In the genomic region with DNA sequence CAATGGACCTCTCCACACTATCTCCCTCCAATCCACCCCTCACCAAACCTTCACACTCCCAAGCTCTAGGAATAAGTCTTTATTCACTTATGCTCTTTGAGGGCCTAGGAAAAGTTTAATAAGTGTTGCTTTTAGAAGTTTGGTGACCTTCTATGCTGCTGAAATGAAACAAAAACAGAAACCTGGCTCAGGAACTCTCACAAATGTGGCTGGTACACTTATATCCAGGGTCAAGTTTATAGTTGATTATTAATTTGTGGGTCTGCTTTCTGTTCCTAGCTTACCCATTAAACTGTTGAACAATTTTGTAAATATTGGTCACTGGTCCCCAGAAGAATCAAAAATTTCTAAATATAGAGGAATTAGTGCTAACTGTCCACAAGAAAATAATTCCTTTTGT, we compare ENCODE assay signal across 11 cellular contexts. TPM values are rescaled to one million over a fixed set of nuclear protein-coding genes. Genes with fewer than 3 reads are reported as not detected.
DNase-seq lines count a peak whose midpoint lies in the region; ATAC-seq and TF ChIP-seq lines count a peak whose summit lies in the region.
"Had no signal": no experiment of that assay in that cellular context is flagged by ENCODE, and none has a peak within 500 bp of the region (broad histone marks: within the 10 kb centered on the region; RNA-seq: fewer than 3 reads in every experiment).

No MANE protein-coding gene starts in this region.

- no peak overlapping the region for H3K4me3 ChIP-seq in mucosa of descending colon
- no peak overlapping the region for H3K4me3 ChIP-seq in tibial nerve
- H3K4me3 ChIP-seq: tibial artery had no signal

- no peak for DNase-seq in activated CD8-positive, alpha-beta T cell treated with anti-CD3 and anti-CD28 coated beads, Interleukin-2, amount 10 ng/mL, durations not matched to agents 7 days and 5 days
- no peak for DNase-seq in mucosa of descending colon
- no peak for DNase-seq in tibial nerve (ENCODE audit: low spot score in 2 of 2)
- DNase-seq in HFFc6 = no peak
- no peak for DNase-seq in superior temporal gyrus (ENCODE audit: extremely low spot score)
- DNase-seq: anterior cingulate cortex, NCI-H2081 treated with DMSO at 0.1 percent for 48 hours, tibial artery had no signal

- H3K9me3 ChIP-seq in mucosa of descending colon = no peaks in the 10 kb centered on the region
- no peaks in the 10 kb centered on the region for H3K9me3 ChIP-seq in tibial nerve
- H3K9me3 ChIP-seq: tibial artery had no signal

- no peak for TF ChIP-seq EP300 in tibial nerve (IDR thresholded peaks at IDR 0.05)

- peak overlapping the region; percentile 85 for H3K27ac Mint-ChIP-seq in activated CD8-positive, alpha-beta T cell treated with anti-CD3 and anti-CD28 coated beads, Interleukin-2, amount 10 ng/mL, durations not matched to agents 7 days and 5 days
- no peak overlapping the region for H3K27ac Mint-ChIP-seq in HFFc6

- H3K4me1 ChIP-seq in mucosa of descending colon (ENCODE audit: low read depth) (no peaks in the 10 kb centered on the region), tibial nerve (peaks cover 0 to 16% (median 8%) of the 10 kb centered on the region in 4 donors)
- H3K4me1 ChIP-seq: tibial artery had no signal

- peak overlapping the region; percentile 60 for H3K4me3 Mint-ChIP-seq in activated CD8-positive, alpha-beta T cell treated with anti-CD3 and anti-CD28 coated beads, Interleukin-2, amount 10 ng/mL, durations not matched to agents 7 days and 5 days
- no peak overlapping the region for H3K4me3 Mint-ChIP-seq in HFFc6

- no peaks in the 10 kb centered on the region for H3K27me3 ChIP-seq in tibial nerve
- H3K27me3 ChIP-seq: tibial artery had no signal

- POLR2A ChIA-PET in activated CD8-positive, alpha-beta T cell treated with anti-CD3 and anti-CD28 coated beads, Interleukin-2, amount 10 ng/mL, durations not matched to agents 7 days and 5 days (lab: Charles Lee) = no interaction called here

- peaks cover 3% of the 10 kb centered on the region for H3K36me3 Mint-ChIP-seq in activated CD8-positive, alpha-beta T cell treated with anti-CD3 and anti-CD28 coated beads, Interleukin-2, amount 10 ng/mL, durations not matched to agents 7 days and 5 days (ENCODE audit: low read depth)
- H3K36me3 Mint-ChIP-seq in HFFc6 (ENCODE audit: low read depth) = 0 out of 2 replicates have a peak, but pooled peaks cover 5% of the 10 kb centered on the region

- no peak overlapping the region for H3K27ac ChIP-seq in tibial nerve
- H3K27ac ChIP-seq: tibial artery had no signal

- no peaks in the 10 kb centered on the region for H3K9me3 Mint-ChIP-seq in activated CD8-positive, alpha-beta T cell treated with anti-CD3 and anti-CD28 coated beads, Interleukin-2, amount 10 ng/mL, durations not matched to agents 7 days and 5 days (ENCODE audit: insufficient read depth)
- H3K9me3 Mint-ChIP-seq in HFFc6 = no peaks in the 10 kb centered on the region

- no peaks in the 10 kb centered on the region for H3K36me3 ChIP-seq in mucosa of descending colon (ENCODE audit: low read depth)
- H3K36me3 ChIP-seq in tibial nerve = no peaks in the 10 kb centered on the region
- H3K36me3 ChIP-seq: tibial artery had no signal

- TF ChIP-seq POLR2A in tibial nerve (IDR thresholded peaks at IDR 0.05) = no peak

- ATAC-seq in GM18499 (IDR thresholded peaks at IDR 0.05; ENCODE audit: insufficient read depth, unreplicated experiment) = peak; percentile 67
- peak; percentile 91 for ATAC-seq in GM19452 (IDR thresholded peaks at IDR 0.05; ENCODE audit: unreplicated experiment)
- ATAC-seq in HG03060 (IDR thresholded peaks at IDR 0.05; ENCODE audit: low read depth, unreplicated experiment) = peak; percentile 77
- ATAC-seq in activated CD8-positive, alpha-beta T cell treated with anti-CD3 and anti-CD28 coated beads, Interleukin-2, amount 10 ng/mL, durations not matched to agents 7 days and 5 days = no peak
- ATAC-seq in mucosa of descending colon = no peak

- CTCF ChIA-PET in activated CD8-positive, alpha-beta T cell treated with anti-CD3 and anti-CD28 coated beads, Interleukin-2, amount 10 ng/mL, durations not matched to agents 7 days and 5 days (lab: Charles Lee) = interaction anchor here (1.0 to 2.2 kb wide), 3 partner anchors 13 to 134 kb away, joined by 3 to 10 read pairs (median 9); no protein-coding TSS in a partner anchor

- H3K27me3 Mint-ChIP-seq in activated CD8-positive, alpha-beta T cell treated with anti-CD3 and anti-CD28 coated beads, Interleukin-2, amount 10 ng/mL, durations not matched to agents 7 days and 5 days (ENCODE audit: low read depth) = no peaks in the 10 kb centered on the region
- peaks cover 11% of the 10 kb centered on the region for H3K27me3 Mint-ChIP-seq in HFFc6 (ENCODE audit: insufficient read depth)

- intact Hi-C loops in mucosa of descending colon (cut with DNase I, micrococcal nuclease) = no loop called here

- peaks cover 59% of the 10 kb centered on the region for H3K4me1 Mint-ChIP-seq in activated CD8-positive, alpha-beta T cell treated with anti-CD3 and anti-CD28 coated beads, Interleukin-2, amount 10 ng/mL, durations not matched to agents 7 days and 5 days (ENCODE audit: low read depth)
- H3K4me1 Mint-ChIP-seq in HFFc6 (ENCODE audit: low read depth) = no peaks in the 10 kb centered on the region

- TF ChIP-seq CTCF in mucosa of descending colon (IDR thresholded peaks at IDR 0.05) (no peak), tibial nerve (IDR thresholded peaks at IDR 0.05) (no peak), HFFc6 (IDR thresholded peaks at IDR 0.05) (no peak)

RNA-seq across cellular contexts. Expression of a gene that starts 14.2 kb away (rescaled TPM):
- 100 to 1,000 TPM; 188 to 224 TPM for total RNA-seq in activated CD8-positive, alpha-beta T cell treated with anti-CD3 and anti-CD28 coated beads, Interleukin-2, amount 10 ng/mL, durations not matched to agents 7 days and 5 days
- 10 to 100 TPM in 2 of 3 donors, 1 to 10 TPM in 1; 9.7 to 25.7 (median 13.7) TPM for total RNA-seq in mucosa of descending colon
- 10 to 100 TPM; 28.5 to 48.9 (median 41.5) TPM for total RNA-seq in tibial nerve
- 1 to 10 TPM; 3.8 to 5.7 (median 4.7) TPM for total RNA-seq in HFFc6 (2021; fragmentation: NEBNext Ultra II Directional; extraction: Animal tissue kit (Norgen Biotek cat#: 25700))

Comparison
In these comparisons a context has a peak if more than half of its experiments do, and no peak if none do; other contexts are left out.
1. ATAC-seq: peak in GM18499 (single experiment), GM19452 (single experiment) and HG03060 (single experiment); none in activated CD8-positive, alpha-beta T cell treated with anti-CD3 and anti-CD28 coated beads, Interleukin-2, amount 10 ng/mL, durations not matched to agents 7 days and 5 days (single experiment) and mucosa of descending colon (single experiment).